In genomic region chrX:150536455-150537116, GRCh38 we compare ENCODE assay signal across 13 cellular contexts. TPM values are rescaled to one million over a fixed set of nuclear protein-coding genes. Genes with fewer than 3 reads are reported as not detected.
DNase-seq lines count a peak whose midpoint lies in the region; TF ChIP-seq lines count a peak whose summit lies in the region.
"Had no signal": no experiment of that assay in that cellular context is flagged by ENCODE, and none has a peak within 500 bp of the region (broad histone marks: within the 10 kb centered on the region; RNA-seq: fewer than 3 reads in every experiment).

No MANE protein-coding gene starts in this region.

- in situ Hi-C loops in GM13977 (cut with MboI; ENCODE audit: low pct_unique_long_range_greater_than_20kb, low sequenced_read_pairs, unreplicated experiment) = no loop called here
- in situ Hi-C loops in brain microvascular endothelial cell (cut with HindIII; ENCODE audit: low pct_ligation_motif_present, low sequenced_read_pairs) = no loop called here

- no peaks in the 10 kb centered on the region for H3K27me3 ChIP-seq in MM.1S (replicated peaks; ENCODE audit: insufficient read depth, low read length)
- H3K27me3 ChIP-seq in brain microvascular endothelial cell (replicated peaks) = no peaks in the 10 kb centered on the region
- H3K27me3 ChIP-seq: neutrophil had no signal

- no peaks in the 10 kb centered on the region for H3K36me3 Mint-ChIP-seq in osteocyte (ENCODE audit: unreplicated experiment)

- no peaks in the 10 kb centered on the region for H3K4me1 Mint-ChIP-seq in osteocyte (ENCODE audit: unreplicated experiment)
- H3K4me1 Mint-ChIP-seq: CD8-positive, alpha-beta memory T cell had no signal

- no peak overlapping the region for H3K27ac Mint-ChIP-seq in osteocyte (ENCODE audit: unreplicated experiment)
- H3K27ac Mint-ChIP-seq: CD8-positive, alpha-beta memory T cell had no signal

- no peak overlapping the region for H2AFZ ChIP-seq in MM.1S (ENCODE audit: low read length)

- H3K9me3 Mint-ChIP-seq in osteocyte (ENCODE audit: unreplicated experiment) = peaks cover 20% of the 10 kb centered on the region

- H3K9me2 ChIP-seq in MM.1S (replicated peaks; ENCODE audit: insufficient read depth, low read length) = no peaks in the 10 kb centered on the region

- DNase-seq in GM13977 (ENCODE audit: low spot score) (no peak), MM.1S (no peak), brain microvascular endothelial cell (no peak), osteocyte (ENCODE audit: extremely low spot score, unreplicated experiment) (no peak), activated T-cell treated with anti-CD3 and anti-CD28 coated beads for 4 hours (no peak), DMS79 treated with DMSO at 0.1 percent for 48 hours (lab: John Stamatoyannopoulos, UW) (no peak), SHP77 (lab: John Stamatoyannopoulos, UW) (no peak)
- DNase-seq: activated CD4-positive, CD25-positive, alpha-beta regulatory T cell; CD8-positive, alpha-beta memory T cell; stimulated activated CD4-positive, alpha-beta T cell treated with anti-CD3 and anti-CD28 coated beads, Interleukin-12 subunit alpha, Interleukin-12 subunit beta, amount 100 ng/mL, for 4 hours had no signal

- no peaks in the 10 kb centered on the region for H4K20me1 ChIP-seq in MM.1S (ENCODE audit: insufficient read depth, low read length)

- H3K4me3 Mint-ChIP-seq in osteocyte (ENCODE audit: unreplicated experiment) = no peak overlapping the region
- H3K4me3 Mint-ChIP-seq: CD8-positive, alpha-beta memory T cell had no signal

- H3K4me3 ChIP-seq in MM.1S (ENCODE audit: low read length) (no peak overlapping the region), brain microvascular endothelial cell (ENCODE audit: low read depth, low read length) (no peak overlapping the region)
- H3K4me3 ChIP-seq: coronary artery had no signal

- H3K36me3 ChIP-seq in MM.1S (replicated peaks; ENCODE audit: insufficient read depth, low read length) = no peaks in the 10 kb centered on the region
- H3K36me3 ChIP-seq in brain microvascular endothelial cell (replicated peaks) = no peaks in the 10 kb centered on the region
- H3K36me3 ChIP-seq: neutrophil had no signal

- peak; percentile 11 for TF ChIP-seq CTCF in GM13977 (IDR thresholded peaks at IDR 0.05; ENCODE audit: extremely low read depth, insufficient read depth, missing control alignments)
- 0 out of 2 replicates have a peak, but pooled peaks have one; percentile 12 for TF ChIP-seq CTCF in MM.1S (IDR thresholded peaks at IDR 0.05; ENCODE audit: low read length)
- TF ChIP-seq CTCF in brain microvascular endothelial cell (IDR thresholded peaks at IDR 0.05; ENCODE audit: low read depth, low read length, missing control alignments) = peak; percentile 41
- peak; percentile 10 for TF ChIP-seq CTCF in osteocyte (IDR thresholded peaks at IDR 0.05)

- H3K4me1 ChIP-seq in MM.1S (ENCODE audit: low read length) = no peaks in the 10 kb centered on the region

- no peaks in the 10 kb centered on the region for H3K79me2 ChIP-seq in MM.1S (ENCODE audit: low read length)

- H3K9me3 ChIP-seq in MM.1S (replicated peaks; ENCODE audit: insufficient read depth, low read length) = no peaks in the 10 kb centered on the region
- H3K9me3 ChIP-seq: neutrophil had no signal

- no peaks in the 10 kb centered on the region for H3K27me3 Mint-ChIP-seq in osteocyte (ENCODE audit: unreplicated experiment)

- no peak overlapping the region for H3K9ac ChIP-seq in MM.1S (ENCODE audit: low read length)
- H3K9ac ChIP-seq: KMS-11 had no signal

- H3F3A ChIP-seq in MM.1S (ENCODE audit: insufficient read depth, low read length) = no peaks in the 10 kb centered on the region

- H3K4me2 ChIP-seq in MM.1S (ENCODE audit: low read depth, low read length) = no peak overlapping the region
- H3K4me2 ChIP-seq: KMS-11 had no signal

- H3K27ac ChIP-seq in MM.1S (ENCODE audit: low read length) (no peak overlapping the region), brain microvascular endothelial cell (no peak overlapping the region)
- H3K27ac ChIP-seq: coronary artery, KMS-11, neutrophil had no signal

RNA-seq across cellular contexts. Expression of gene MTM1, which starts 31.8 kb away (rescaled TPM):
- 6.7 and 10.2 TPM in 2 replicates for total RNA-seq in osteocyte
